ENCODE assay signal across 14 cellular contexts in the genomic region with DNA sequence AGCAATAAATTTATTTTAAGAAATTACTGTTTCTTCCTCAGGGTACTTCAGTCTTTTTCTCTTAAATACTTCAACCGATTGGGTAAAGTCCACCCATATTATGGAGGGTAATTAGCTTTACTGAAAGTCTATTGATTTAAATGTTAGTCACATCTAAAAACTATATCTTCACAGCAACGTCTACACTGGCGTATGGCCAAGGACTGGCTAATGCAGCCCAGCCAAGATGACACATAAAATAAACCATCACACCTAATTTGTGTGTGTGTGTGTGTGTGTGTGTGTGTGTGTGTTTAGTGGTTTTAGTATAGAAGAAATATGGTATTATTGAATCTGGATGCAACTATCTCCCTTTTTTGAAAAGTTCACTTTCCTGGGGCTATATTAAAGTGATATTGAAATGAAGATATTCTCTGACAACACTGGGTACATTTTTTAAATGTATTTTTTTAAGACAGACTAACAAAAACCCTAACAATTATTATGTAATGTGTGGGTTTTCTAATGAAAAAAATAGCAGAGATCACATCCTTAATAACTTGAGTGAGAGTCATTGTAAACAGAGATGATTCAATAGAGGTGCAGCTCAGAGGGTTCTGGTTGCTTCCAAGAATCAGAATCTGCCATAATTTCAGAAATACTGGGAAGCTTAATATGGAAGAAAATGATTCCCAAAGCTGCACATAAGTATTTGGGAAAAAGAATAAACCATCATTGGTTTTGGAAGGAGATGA.
DNase-seq lines count a peak whose midpoint lies in the region; ATAC-seq and TF ChIP-seq lines count a peak whose summit lies in the region.
"Had no signal": no experiment of that assay in that cellular context is flagged by ENCODE, and none has a peak within 500 bp of the region (broad histone marks: within the 10 kb centered on the region; RNA-seq: fewer than 3 reads in every experiment).

No MANE protein-coding gene starts in this region.

- H3K27ac Mint-ChIP-seq in neural progenitor cell, result no peak overlapping the region

- H3K27ac ChIP-seq in HUES6 (ENCODE audit: low read depth, low read length) (peak overlapping the region; percentile 96), neural progenitor cell (no peak overlapping the region), tibial nerve (no peak overlapping the region)
- H3K27ac ChIP-seq: Peyer's patch had no signal

- TF ChIP-seq CTCF in neural progenitor cell (IDR thresholded peaks at IDR 0.05) (no peak), tibial nerve (IDR thresholded peaks at IDR 0.05) (no peak)

- TF ChIP-seq POLR2A in tibial nerve (IDR thresholded peaks at IDR 0.05), result no peak

- H2AFZ ChIP-seq in neural progenitor cell (replicated peaks), result no peak overlapping the region

- no peaks in the 10 kb centered on the region for H4K20me1 ChIP-seq in neural progenitor cell (ENCODE audit: low read depth)

- H3K4me3 ChIP-seq in HUES6 (ENCODE audit: low read depth, low read length) (no peak overlapping the region), neural progenitor cell (no peak overlapping the region), tibial nerve (no peak overlapping the region)
- H3K4me3 ChIP-seq: Peyer's patch had no signal

- H3K4me1 Mint-ChIP-seq in neural progenitor cell, result no peaks in the 10 kb centered on the region

- DNase-seq in COR-L47 (lab: John Stamatoyannopoulos, UW) (peak; percentile 9), astrocyte of the hippocampus (ENCODE audit: low read depth, low spot score) (peak; percentile 13), glomerular visceral epithelial cell (ENCODE audit: extremely low spot score) (peak; percentile 39), neural progenitor cell (ENCODE audit: low spot score) (no peak), tibial nerve (ENCODE audit: low spot score in 2 of 2) (no peak)
- DNase-seq: KG1, NCI-H1105, NCI-H1694 treated with DMSO at 0.1 percent for 48 hours, NCI-H774, Peyer's patch, SHP77 had no signal

- WGBS in tibial nerve, 2 donors, result 66 to 72% methylated on average over 3 of the region's 3 CpGs

- H3K4me1 ChIP-seq in HUES6 (ENCODE audit: control insufficient read depth, insufficient read depth, low read length), result peaks cover 22% of the 10 kb centered on the region
- no peaks in the 10 kb centered on the region for H3K4me1 ChIP-seq in neural progenitor cell
- H3K4me1 ChIP-seq in tibial nerve, result no peaks in the 10 kb centered on the region
- H3K4me1 ChIP-seq: Peyer's patch had no signal

- H3K4me3 Mint-ChIP-seq in neural progenitor cell, result no peak overlapping the region

- no peak for TF ChIP-seq EP300 in tibial nerve (IDR thresholded peaks at IDR 0.05)

- H3K9me3 ChIP-seq in HUES6 (ENCODE audit: control insufficient read depth, insufficient read depth, low read depth, low read length), result peaks cover 11% of the 10 kb centered on the region; the same call in 1 of the 2 replicates
- H3K9me3 ChIP-seq in neural progenitor cell (ENCODE audit: low read depth), result no peaks in the 10 kb centered on the region
- H3K9me3 ChIP-seq in tibial nerve, result no peaks in the 10 kb centered on the region
- H3K9me3 ChIP-seq: Peyer's patch had no signal

- H3F3A ChIP-seq in neural progenitor cell (ENCODE audit: low read depth), result no peaks in the 10 kb centered on the region

- ATAC-seq in HG02885 (IDR thresholded peaks at IDR 0.05; ENCODE audit: poor library complexity, unreplicated experiment) (no peak), HG02678 (IDR thresholded peaks at IDR 0.05; ENCODE audit: unreplicated experiment) (no peak)

- H3K36me3 ChIP-seq in HUES6 (ENCODE audit: control insufficient read depth, insufficient read depth, low read length) (no peaks in the 10 kb centered on the region), neural progenitor cell (no peaks in the 10 kb centered on the region), tibial nerve (no peaks in the 10 kb centered on the region)
- H3K36me3 ChIP-seq: Peyer's patch had no signal

- H3K4me2 ChIP-seq in neural progenitor cell, result no peak overlapping the region

- H3K27me3 Mint-ChIP-seq in neural progenitor cell (ENCODE audit: insufficient read depth, low read depth), result no peaks in the 10 kb centered on the region

- no peaks in the 10 kb centered on the region for H3K27me3 ChIP-seq in HUES6 (ENCODE audit: control insufficient read depth, insufficient read depth, low read length)
- no peaks in the 10 kb centered on the region for H3K27me3 ChIP-seq in neural progenitor cell
- H3K27me3 ChIP-seq in tibial nerve, result no peaks in the 10 kb centered on the region
- H3K27me3 ChIP-seq: Peyer's patch had no signal

- H3K9me3 Mint-ChIP-seq in neural progenitor cell, result peaks cover 6% of the 10 kb centered on the region

- H3K9ac ChIP-seq in HUES6 (ENCODE audit: low read length) (peak overlapping the region; percentile 37), neural progenitor cell (no peak overlapping the region)

- H3K79me2 ChIP-seq in neural progenitor cell (ENCODE audit: low read depth), result no peaks in the 10 kb centered on the region

- H3K36me3 Mint-ChIP-seq in neural progenitor cell, result no peaks in the 10 kb centered on the region

Comparison
In these comparisons a context has a peak if more than half of its experiments do, and no peak if none do; other contexts are left out.
1. DNase-seq: peak in COR-L47 (single experiment), astrocyte of the hippocampus (single experiment) and glomerular visceral epithelial cell (single experiment); none in neural progenitor cell (single experiment) and tibial nerve (0 of 2).